Comparison of ENCODE assay signal across 32 cellular contexts in genomic region chr21:35952651-35953340, GRCh38.
"Had no signal": no experiment of that assay in that cellular context is flagged by ENCODE, and none has a peak within 500 bp of the region (broad histone marks: within the 10 kb centered on the region; RNA-seq: fewer than 3 reads in every experiment).

No MANE protein-coding gene starts in this region.

- H3K27ac ChIP-seq: adrenal gland, brain microvascular endothelial cell, breast epithelium had no signal

- DNase-seq: activated B cell treated with CpG ODN at 0.5 μM for 24 hours; activated CD4-positive, alpha-beta memory T cell treated with anti-CD3 and anti-CD28 coated beads, Interleukin-2, amount 10 ng/mL, durations not matched to agents 7 days and 5 days; activated CD4-positive, alpha-beta T cell treated with anti-CD3 and anti-CD28 coated beads for 1 hour; activated CD4-positive, alpha-beta T cell treated with anti-CD3 and anti-CD28 coated beads for 36 hours; activated CD4-positive, alpha-beta T cell treated with anti-CD3 and anti-CD28 coated beads for 48 hours; activated CD4-positive, alpha-beta T cell treated with anti-CD3 and anti-CD28 coated beads, Interleukin-2, amount 10 ng/mL, durations not matched to agents 7 days and 5 days; activated CD4-positive, alpha-beta T cell treated with anti-CD3 and anti-CD28 coated beads, Interleukin-2, amount 50 U/mL, for 48 hours; activated CD8-positive, alpha-beta memory T cell treated with anti-CD3 and anti-CD28 coated beads, Interleukin-2, amount 50 U/mL, for 4 hours; activated effector memory CD4-positive, alpha-beta T cell treated with anti-CD3 and anti-CD28 coated beads, Interleukin-2, amount 50 U/mL, for 16 hours; activated gamma-delta T cell treated with Interleukin-2 at 50 U/mL for 16 hours; activated naive CD4-positive, alpha-beta T cell; activated naive CD4-positive, alpha-beta T cell treated with anti-CD3 and anti-CD28 coated beads for 36 hours; activated naive CD4-positive, alpha-beta T cell treated with anti-CD3 and anti-CD28 coated beads, Interleukin-2, amount 50 U/mL, for 16 hours; activated naive CD8-positive, alpha-beta T cell treated with anti-CD3 and anti-CD28 coated beads for 36 hours; activated T-cell treated with anti-CD3 and anti-CD28 coated beads for 4 hours; activated T-cell treated with anti-CD3 and anti-CD28 coated beads, Interleukin-2, amount 50 U/mL, for 1 hour; activated T-cell treated with anti-CD3 and anti-CD28 coated beads, Interleukin-2, amount 50 U/mL, for 4 hours; activated T-cell treated with anti-CD3 and anti-CD28 coated beads, Interleukin-2, amount 50 U/mL, for 72 hours; adrenal gland; amniotic stem cell; aorta; body of pancreas; central memory CD4-positive, alpha-beta T cell; T-helper 1 cell; T-helper 2 cell; T-helper 9 cell had no signal

- H3K4me3 ChIP-seq: adrenal gland, body of pancreas, breast epithelium had no signal

- H3K9me3 ChIP-seq: adrenal gland, body of pancreas, breast epithelium had no signal

- H3K36me3 ChIP-seq: adrenal gland, brain microvascular endothelial cell, breast epithelium had no signal

- H3K27me3 ChIP-seq: adrenal gland, body of pancreas, brain microvascular endothelial cell, breast epithelium had no signal

- FAIRE-seq: TTC549 had no signal

- ATAC-seq: activated CD4-positive, alpha-beta T cell treated with anti-CD3 and anti-CD28 coated beads for 36 hours; activated CD4-positive, CD25-positive, alpha-beta regulatory T cell treated with anti-CD3 and anti-CD28 coated beads, Interleukin-2, amount 50 U/mL, for 24 hours; activated naive CD4-positive, alpha-beta T cell treated with anti-CD3 and anti-CD28 coated beads, Interleukin-2, amount 50 U/mL, for 72 hours; activated T-cell treated with anti-CD3 and anti-CD28 coated beads, Interleukin-2, amount 50 U/mL, for 4 hours; activated T-cell treated with anti-CD3 and anti-CD28 coated beads, Interleukin-2, amount 50 U/mL, for 72 hours; activated T-helper 17 cell treated with anti-CD3 and anti-CD28 coated beads, Interleukin-2, amount 50 U/mL, for 72 hours had no signal

- H3K4me1 ChIP-seq: adrenal gland, breast epithelium had no signal
